ENCODE assay signal across 27 cellular contexts in the genomic region with DNA sequence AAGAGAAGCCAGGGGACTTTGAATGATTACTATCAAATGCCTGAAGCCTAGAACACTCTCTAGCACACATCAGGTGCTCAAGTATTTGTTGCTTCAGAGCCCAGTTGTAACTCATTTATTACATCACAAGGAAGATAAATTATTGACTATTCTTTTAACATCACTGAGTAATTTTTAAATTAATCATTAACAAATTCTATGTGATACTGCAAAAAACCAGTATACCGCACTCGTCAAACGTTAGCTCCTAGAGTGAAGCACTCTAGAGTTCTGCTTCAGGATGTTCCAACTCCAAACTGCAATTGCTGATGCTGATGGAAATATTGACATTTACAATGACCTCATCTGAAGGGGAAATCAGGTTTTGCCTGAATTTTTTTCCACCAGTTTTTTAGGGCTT.
DNase-seq lines count a peak whose midpoint lies in the region; FAIRE-seq and TF ChIP-seq lines count a peak whose summit lies in the region.
"Had no signal": no experiment of that assay in that cellular context is flagged by ENCODE, and none has a peak within 500 bp of the region (broad histone marks: within the 10 kb centered on the region; RNA-seq: fewer than 3 reads in every experiment).

No MANE protein-coding gene starts in this region.

- H3K4me3 ChIP-seq in kidney epithelial cell (ENCODE audit: low read depth, low read length) (no peak overlapping the region), liver (ENCODE audit: low read depth in 1 of 3, low read length in 3 of 3) (no peak overlapping the region)
- H3K4me3 ChIP-seq: BLaER1, K562 had no signal

- TF ChIP-seq CTCF in kidney epithelial cell (IDR thresholded peaks at IDR 0.05; ENCODE audit: insufficient read depth, low read length, poor library complexity, severe bottlenecking): no peak
- no peak for TF ChIP-seq CTCF in liver (IDR thresholded peaks at IDR 0.05; ENCODE audit: low read depth, low read length, missing input control)

- 35% methylated on average over 3 of the region's 3 CpGs for WGBS in liver

- peaks cover 0 to 3% (median 0%) of the 10 kb centered on the region in 4 donors for H3K9me3 ChIP-seq in liver (ENCODE audit: control insufficient read depth in 4 of 4, low read length in 3 of 4)

- H3K4me1 ChIP-seq in liver (ENCODE audit: control insufficient read depth in 4 of 4, insufficient read depth in 4 of 4, low read length in 3 of 4): peaks cover 0 to 4% (median 0%) of the 10 kb centered on the region in 4 donors

- TF ChIP-seq RAD21 in liver (IDR thresholded peaks at IDR 0.05): no peak

- no peak overlapping the region for H3K27ac ChIP-seq in liver (ENCODE audit: low read depth in 1 of 2, low read length in 2 of 2)
- H3K27ac ChIP-seq: BLaER1, HL-60 had no signal

- H3K36me3 ChIP-seq in kidney epithelial cell (ENCODE audit: control insufficient read depth, insufficient read depth, low read length) (no peaks in the 10 kb centered on the region), liver (ENCODE audit: control insufficient read depth in 4 of 4, insufficient read depth in 3 of 4, low read depth in 1 of 4, low read length in 3 of 4) (no peaks in the 10 kb centered on the region)
- H3K36me3 ChIP-seq: BLaER1 had no signal

- FAIRE-seq in RCC 7860 (lab: Jason Lieb, UNC): peak; percentile 95
- FAIRE-seq: GM12892, H1, K562 had no signal

- H3K27me3 ChIP-seq in kidney epithelial cell (ENCODE audit: control insufficient read depth, insufficient read depth, low read length) (no peaks in the 10 kb centered on the region), liver (ENCODE audit: control insufficient read depth in 4 of 4, insufficient read depth in 4 of 4, low read length in 3 of 4) (no peaks in the 10 kb centered on the region)
- H3K27me3 ChIP-seq: BLaER1 had no signal

- no peak overlapping the region for H3K9ac ChIP-seq in liver (ENCODE audit: low read depth in 1 of 2, low read length in 2 of 2)
- H3K9ac ChIP-seq: BLaER1 had no signal

- in situ Hi-C loops in Caki2 (cut with HindIII; ENCODE audit: low pct_unique_long_range_greater_than_20kb, low sequenced_read_pairs): no loop called here

- DNase-seq in Caki2 (ENCODE audit: low read depth): peak; percentile 59
- DNase-seq in RCC 7860 (ENCODE audit: low spot score): peak; percentile 78
- DNase-seq in kidney epithelial cell (ENCODE audit: low read depth): peak; percentile 16
- DNase-seq in HuH-7.5 (ENCODE audit: low spot score): no peak
- DNase-seq in midbrain (lab: John Stamatoyannopoulos, UW): no peak
- no peak for DNase-seq in activated naive CD4-positive, alpha-beta T cell (lab: John Stamatoyannopoulos, UW)
- no peak for DNase-seq in D341Med (ENCODE audit: low spot score)
- DNase-seq: CD4-positive, CD25-positive, alpha-beta regulatory T cell; DMS 273 treated with DMSO at 0.1 percent for 48 hours; DND-41; HCEC 1CT; Kasumi-1; NCI-H1092 treated with DMSO at 0.1 percent for 48 hours; NCI-H1436; NCI-H187; NCI-H2081 treated with DMSO at 0.1 percent for 48 hours; NCI-H2171 treated with DMSO at 0.1 percent for 48 hours; NCI-H345; NCI-H524; NCI-H774; SHP77 treated with DMSO at 0.1 percent for 48 hours had no signal

TF ChIP-seq in liver, 16 proteins besides CTCF, POLR2A, EP300 and RAD21:
- TF ChIP-seq FOXA2 (IDR thresholded peaks at IDR 0.05): no peak
- TF ChIP-seq JUND (IDR thresholded peaks at IDR 0.05): peak; percentile 42 to 81
- TF ChIP-seq YY1 (IDR thresholded peaks at IDR 0.05): no peak
- TF ChIP-seq FOXA1 (IDR thresholded peaks at IDR 0.05): no peak
- no peak for TF ChIP-seq EGR1 (IDR thresholded peaks at IDR 0.05; ENCODE audit: low read depth in 2 of 2)
- TF ChIP-seq, protein P1, sequence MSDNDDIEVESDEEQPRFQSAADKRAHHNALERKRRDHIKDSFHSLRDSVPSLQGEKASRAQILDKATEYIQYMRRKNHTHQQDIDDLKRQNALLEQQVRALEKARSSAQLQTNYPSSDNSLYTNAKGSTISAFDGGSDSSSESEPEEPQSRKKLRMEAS (IDR thresholded peaks at IDR 0.05): no peak
- TF ChIP-seq, protein P2, sequence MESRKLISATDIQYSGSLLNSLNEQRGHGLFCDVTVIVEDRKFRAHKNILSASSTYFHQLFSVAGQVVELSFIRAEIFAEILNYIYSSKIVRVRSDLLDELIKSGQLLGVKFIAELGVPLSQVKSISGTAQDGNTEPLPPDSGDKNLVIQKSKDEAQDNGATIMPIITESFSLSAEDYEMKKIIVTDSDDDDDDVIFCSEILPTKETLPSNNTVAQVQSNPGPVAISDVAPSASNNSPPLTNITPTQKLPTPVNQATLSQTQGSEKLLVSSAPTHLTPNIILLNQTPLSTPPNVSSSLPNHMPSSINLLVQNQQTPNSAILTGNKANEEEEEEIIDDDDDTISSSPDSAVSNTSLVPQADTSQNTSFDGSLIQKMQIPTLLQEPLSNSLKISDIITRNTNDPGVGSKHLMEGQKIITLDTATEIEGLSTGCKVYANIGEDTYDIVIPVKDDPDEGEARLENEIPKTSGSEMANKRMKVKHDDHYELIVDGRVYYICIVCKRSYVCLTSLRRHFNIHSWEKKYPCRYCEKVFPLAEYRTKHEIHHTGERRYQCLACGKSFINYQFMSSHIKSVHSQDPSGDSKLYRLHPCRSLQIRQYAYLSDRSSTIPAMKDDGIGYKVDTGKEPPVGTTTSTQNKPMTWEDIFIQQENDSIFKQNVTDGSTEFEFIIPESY (IDR thresholded peaks at IDR 0.05): no peak
- TF ChIP-seq HNF4A (conservative IDR thresholded peaks at IDR 0.05): peak in 1 of 2 donors; percentile 2
- TF ChIP-seq RXRA (IDR thresholded peaks at IDR 0.05): no peak
- no peak for TF ChIP-seq NR2F2 (IDR thresholded peaks at IDR 0.05)
- TF ChIP-seq GABPA (IDR thresholded peaks at IDR 0.05 in 1 of 2, conservative IDR thresholded peaks at IDR 0.05 in 1 of 2): no peak
- TF ChIP-seq TAF1 (conservative IDR thresholded peaks at IDR 0.05): no peak
- no peak for TF ChIP-seq SP1 (IDR thresholded peaks at IDR 0.05)
- no peak for TF ChIP-seq HNF4G (IDR thresholded peaks at IDR 0.05)
- TF ChIP-seq REST (IDR thresholded peaks at IDR 0.05): no peak
- TF ChIP-seq ATF3 (IDR thresholded peaks at IDR 0.05): peak; percentile 14
TF ChIP-seq in liver: peak in this region for 3.

Comparison
In these comparisons a context has a peak if more than half of its experiments do, and no peak if none do; other contexts are left out.
1. DNase-seq: peak in Caki2 (single experiment), RCC 7860 (single experiment) and kidney epithelial cell (single experiment); none in HuH-7.5 (single experiment), midbrain (single experiment), activated naive CD4-positive, alpha-beta T cell (0 of 4) and D341Med (single experiment).